ENCODE assay signal across 7 cellular contexts in the genomic region with DNA sequence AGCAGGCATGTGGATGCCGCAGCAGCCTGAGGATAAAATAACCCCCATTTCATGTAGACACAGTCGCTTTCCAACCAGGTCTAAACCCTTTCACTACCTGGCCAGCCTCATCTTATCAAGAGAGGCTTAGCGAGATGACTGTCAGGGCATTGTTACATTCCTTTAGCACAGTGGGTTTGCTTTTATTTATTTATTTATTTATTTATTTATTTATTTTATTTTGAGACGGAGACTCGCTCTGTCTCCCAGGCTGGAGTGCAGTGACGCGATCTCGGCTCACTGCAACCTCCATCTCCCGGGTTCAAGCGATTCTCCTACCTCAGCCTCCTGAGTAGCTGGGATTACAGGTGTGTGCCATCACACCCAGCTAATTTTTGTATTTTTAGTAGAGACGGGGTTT. TPM values are rescaled to one million over a fixed set of nuclear protein-coding genes. Genes with fewer than 3 reads are reported as not detected.
"Had no signal": no experiment of that assay in that cellular context is flagged by ENCODE, and none has a peak within 500 bp of the region (broad histone marks: within the 10 kb centered on the region; RNA-seq: fewer than 3 reads in every experiment).

No MANE protein-coding gene starts in this region.

RNA-seq across cellular contexts. Expression of gene RIMBP2, which starts 35.9 kb away (rescaled TPM):
- total RNA-seq: LHCN-M2, MCF 10A, PC-9, Right ventricle myocardium inferior, RPMI7951, SJCRH30, SK-MEL-5 had no signal
